10 cellular contexts compared by ENCODE assay signal in genomic region chr13:46866150-46866549, GRCh38. TPM values are rescaled to one million over a fixed set of nuclear protein-coding genes. Genes with fewer than 3 reads are reported as not detected.
A peak's percentile ranks its signal among the peaks of the same experiment; 100 is the strongest.
DNase-seq lines count a peak whose midpoint lies in the region; FAIRE-seq and TF ChIP-seq lines count a peak whose summit lies in the region.
"Had no signal": no experiment of that assay in that cellular context is flagged by ENCODE, and none has a peak within 500 bp of the region (broad histone marks: within the 10 kb centered on the region; RNA-seq: fewer than 3 reads in every experiment).

No MANE protein-coding gene starts in this region.

- no peaks in the 10 kb centered on the region for H3F3A ChIP-seq in MM.1S (ENCODE audit: insufficient read depth, low read length)

- no peaks in the 10 kb centered on the region for H3K4me1 ChIP-seq in MM.1S (ENCODE audit: low read length)
- H3K4me1 ChIP-seq: A549, tibial artery had no signal

- H3K27me3 ChIP-seq in MM.1S (replicated peaks; ENCODE audit: insufficient read depth, low read length): no peaks in the 10 kb centered on the region
- H3K27me3 ChIP-seq: tibial artery had no signal

- H3K4me2 ChIP-seq in MM.1S (ENCODE audit: low read depth, low read length): no peak overlapping the region
- H3K4me2 ChIP-seq: A549 had no signal

- H3K27ac ChIP-seq in epithelial cell of prostate (no peak overlapping the region), MM.1S (ENCODE audit: low read length) (no peak overlapping the region)
- H3K27ac ChIP-seq: A549, tibial artery had no signal

- FAIRE-seq in GM12892 (lab: Jason Lieb, UNC): no peak
- FAIRE-seq: A549 had no signal

- DNase-seq in NCI-H1436 (lab: John Stamatoyannopoulos, UW): peak; percentile 30
- no peak for DNase-seq in NCI-H1436 treated with DMSO at 0.1 percent for 48 hours (lab: John Stamatoyannopoulos, UW)
- peak; percentile 5 for DNase-seq in NCI-H69 (lab: John Stamatoyannopoulos, UW)
- peak; percentile 26 for DNase-seq in epithelial cell of prostate (ENCODE audit: low read depth, low spot score)
- DNase-seq in neural crest cell (ENCODE audit: low read depth, low spot score): peak; percentile 11
- no peak for DNase-seq in GM12892 (ENCODE audit: insufficient read length)
- DNase-seq in central memory CD4-positive, alpha-beta T cell: no peak
- DNase-seq in MM.1S: no peak

- H3K27ac Mint-ChIP-seq in neural crest cell (ENCODE audit: unreplicated experiment): no peak overlapping the region

- H3K36me3 Mint-ChIP-seq in neural crest cell (ENCODE audit: low read depth): no peaks in the 10 kb centered on the region

- peaks cover 2% of the 10 kb centered on the region for H3K27me3 Mint-ChIP-seq in neural crest cell (ENCODE audit: low read depth)

- no peak overlapping the region for H3K9ac ChIP-seq in MM.1S (ENCODE audit: low read length)

- no peak overlapping the region for H2AFZ ChIP-seq in MM.1S (ENCODE audit: low read length)

- H3K9me3 ChIP-seq in MM.1S (replicated peaks; ENCODE audit: insufficient read depth, low read length): no peaks in the 10 kb centered on the region
- H3K9me3 ChIP-seq: A549, tibial artery had no signal

- no peak overlapping the region for H3K4me3 ChIP-seq in MM.1S (ENCODE audit: low read length)
- H3K4me3 ChIP-seq: A549, tibial artery had no signal

- TF ChIP-seq POLR2A in GM12892 (IDR thresholded peaks at IDR 0.05; ENCODE audit: low read depth, low read length): no peak

- no peaks in the 10 kb centered on the region for H3K79me2 ChIP-seq in MM.1S (ENCODE audit: low read length)

- H3K9me2 ChIP-seq in MM.1S (replicated peaks; ENCODE audit: insufficient read depth, low read length): no peaks in the 10 kb centered on the region

- no peaks in the 10 kb centered on the region for H4K20me1 ChIP-seq in MM.1S (ENCODE audit: insufficient read depth, low read length)

- H3K36me3 ChIP-seq in MM.1S (replicated peaks; ENCODE audit: insufficient read depth, low read length): no peaks in the 10 kb centered on the region
- H3K36me3 ChIP-seq: tibial artery had no signal

- H3K4me1 Mint-ChIP-seq in neural crest cell: no peaks in the 10 kb centered on the region

- H3K9me3 Mint-ChIP-seq in neural crest cell: no peaks in the 10 kb centered on the region

- H3K4me3 Mint-ChIP-seq in neural crest cell: no peak overlapping the region

- TF ChIP-seq CTCF in neural crest cell (conservative IDR thresholded peaks at IDR 0.05): no peak
- TF ChIP-seq CTCF in MM.1S (IDR thresholded peaks at IDR 0.05; ENCODE audit: low read length): no peak

RNA-seq across cellular contexts. Expression of gene HTR2A, which starts 30.7 kb away (rescaled TPM):
- 0.11 and 0.30 TPM in 2 replicates for total RNA-seq in neural crest cell
- not detected for polyA plus RNA-seq in GM12892 (2012; ENCODE audit: missing spikeins)
- polyA plus RNA-seq: A549 had no signal

Comparison
In these comparisons a context has a peak if more than half of its experiments do, and no peak if none do; other contexts are left out.
1. DNase-seq: peak in NCI-H1436 (single experiment), NCI-H69 (single experiment), epithelial cell of prostate (single experiment) and neural crest cell (single experiment); none in NCI-H1436 treated with DMSO at 0.1 percent for 48 hours (single experiment), GM12892 (single experiment), central memory CD4-positive, alpha-beta T cell (single experiment) and MM.1S (single experiment).